Comparison of ENCODE assay signal across 18 cellular contexts in genomic region chr6:87543836-87544735, GRCh38. TPM values are rescaled to one million over a fixed set of nuclear protein-coding genes. Genes with fewer than 3 reads are reported as not detected.
A peak's percentile ranks its signal among the peaks of the same experiment; 100 is the strongest.
DNase-seq lines count a peak whose midpoint lies in the region; ATAC-seq, FAIRE-seq and TF ChIP-seq lines count a peak whose summit lies in the region.
"Had no signal": no experiment of that assay in that cellular context is flagged by ENCODE, and none has a peak within 500 bp of the region (broad histone marks: within the 10 kb centered on the region; RNA-seq: fewer than 3 reads in every experiment).

No MANE protein-coding gene starts in this region.

- intact Hi-C loops in activated CD4-positive, alpha-beta memory T cell treated with anti-CD3 and anti-CD28 coated beads for 36 hours (cut with micrococcal nuclease), result no loop called here
- intact Hi-C loops in left cardiac atrium (cut with DNase I), result no loop called here

- peak overlapping the region; percentile 28; the same call in 1 of the 2 replicates for H3K9ac ChIP-seq in MM.1S (ENCODE audit: low read length)

- no peaks in the 10 kb centered on the region for H4K20me1 ChIP-seq in MM.1S (ENCODE audit: insufficient read depth, low read length)

- peaks cover 20% of the 10 kb centered on the region for H3F3A ChIP-seq in MM.1S (ENCODE audit: insufficient read depth, low read length)

- H3K9me2 ChIP-seq in MM.1S (replicated peaks; ENCODE audit: insufficient read depth, low read length), result no peaks in the 10 kb centered on the region

- no peak for DNase-seq in activated CD4-positive, alpha-beta memory T cell treated with anti-CD3 and anti-CD28 coated beads, Interleukin-2, amount 10 ng/mL, durations not matched to agents 7 days and 5 days
- DNase-seq in activated CD4-positive, alpha-beta memory T cell treated with anti-CD3 and anti-CD28 coated beads for 36 hours, result no peak
- DNase-seq in MM.1S, result peak; percentile 49
- peak; percentile 8 for DNase-seq in kidney tubule cell (ENCODE audit: low spot score)
- peak; percentile 17 for DNase-seq in small intestine
- DNase-seq in activated CD4-positive, alpha-beta T cell treated with anti-CD3 and anti-CD28 coated beads, Interleukin-2, amount 50 U/mL, for 1 hour, result no peak
- DNase-seq in left cardiac atrium, result no peak
- DNase-seq: 8988T, C1 segment of cervical spinal cord, GOT3, NCI-H1436 treated with DMSO at 0.1 percent for 48 hours, NCI-H2081, NCI-H226, NCI-H69, SHP77 had no signal

- peaks cover 37% of the 10 kb centered on the region for H3K4me1 ChIP-seq in MM.1S (ENCODE audit: low read length)
- H3K4me1 ChIP-seq in small intestine (ENCODE audit: control insufficient read depth in 2 of 2, insufficient read depth in 1 of 2, low read depth in 1 of 2, low read length in 1 of 2), result no peaks in the 10 kb centered on the region

- ATAC-seq in HG02571 (IDR thresholded peaks at IDR 0.05; ENCODE audit: unreplicated experiment) (no peak), left cardiac atrium (no peak)

- H3K9me3 ChIP-seq in MM.1S (replicated peaks; ENCODE audit: insufficient read depth, low read length) (no peaks in the 10 kb centered on the region), small intestine (ENCODE audit: control insufficient read depth, low read depth) (no peaks in the 10 kb centered on the region)

- TF ChIP-seq CTCF in MM.1S (IDR thresholded peaks at IDR 0.05; ENCODE audit: low read length), result no peak

- H3K79me2 ChIP-seq in MM.1S (ENCODE audit: low read length), result no peaks in the 10 kb centered on the region

- peak overlapping the region; percentile 3; the same call in 1 of the 2 replicates for H2AFZ ChIP-seq in MM.1S (ENCODE audit: low read length)

- H3K36me3 Mint-ChIP-seq in activated CD4-positive, alpha-beta memory T cell treated with anti-CD3 and anti-CD28 coated beads, Interleukin-2, amount 10 ng/mL, durations not matched to agents 7 days and 5 days (ENCODE audit: low read depth), result peaks cover 66% of the 10 kb centered on the region
- peaks cover 42% of the 10 kb centered on the region for H3K36me3 Mint-ChIP-seq in activated CD4-positive, alpha-beta memory T cell treated with anti-CD3 and anti-CD28 coated beads for 36 hours

- WGBS in small intestine, 3 donors, result 88 to 93% (median 91%) methylated on average over 4 of the region's 4 CpGs

- FAIRE-seq in small intestine (lab: Jason Lieb, UNC), result no peak
- FAIRE-seq: RCC 7860 had no signal

- H3K4me3 ChIP-seq in MM.1S (ENCODE audit: low read length) (peak overlapping the region; percentile 19; the same call in 1 of the 2 replicates), small intestine (ENCODE audit: low read depth in 1 of 2, low read length in 2 of 2) (no peak overlapping the region)

- POLR2A ChIA-PET in activated CD4-positive, alpha-beta memory T cell treated with anti-CD3 and anti-CD28 coated beads, Interleukin-2, amount 10 ng/mL, durations not matched to agents 7 days and 5 days (lab: Charles Lee), result no interaction called here
- POLR2A ChIA-PET in activated CD4-positive, alpha-beta memory T cell treated with anti-CD3 and anti-CD28 coated beads for 36 hours (lab: Charles Lee), result no interaction called here

- H3K4me3 Mint-ChIP-seq in activated CD4-positive, alpha-beta memory T cell treated with anti-CD3 and anti-CD28 coated beads, Interleukin-2, amount 10 ng/mL, durations not matched to agents 7 days and 5 days, result no peak overlapping the region
- H3K4me3 Mint-ChIP-seq in activated CD4-positive, alpha-beta memory T cell treated with anti-CD3 and anti-CD28 coated beads for 36 hours, result no peak overlapping the region
- H3K4me3 Mint-ChIP-seq: IgD-negative memory B cell had no signal

- no peaks in the 10 kb centered on the region for H3K27me3 Mint-ChIP-seq in activated CD4-positive, alpha-beta memory T cell treated with anti-CD3 and anti-CD28 coated beads, Interleukin-2, amount 10 ng/mL, durations not matched to agents 7 days and 5 days
- no peaks in the 10 kb centered on the region for H3K27me3 Mint-ChIP-seq in activated CD4-positive, alpha-beta memory T cell treated with anti-CD3 and anti-CD28 coated beads for 36 hours
- H3K27me3 Mint-ChIP-seq: IgD-negative memory B cell had no signal

- H3K9me3 Mint-ChIP-seq in activated CD4-positive, alpha-beta memory T cell treated with anti-CD3 and anti-CD28 coated beads, Interleukin-2, amount 10 ng/mL, durations not matched to agents 7 days and 5 days, result peaks cover 11% of the 10 kb centered on the region
- peaks cover 10% of the 10 kb centered on the region for H3K9me3 Mint-ChIP-seq in activated CD4-positive, alpha-beta memory T cell treated with anti-CD3 and anti-CD28 coated beads for 36 hours

- H3K4me1 Mint-ChIP-seq in activated CD4-positive, alpha-beta memory T cell treated with anti-CD3 and anti-CD28 coated beads, Interleukin-2, amount 10 ng/mL, durations not matched to agents 7 days and 5 days, result peaks cover 3% of the 10 kb centered on the region
- H3K4me1 Mint-ChIP-seq in activated CD4-positive, alpha-beta memory T cell treated with anti-CD3 and anti-CD28 coated beads for 36 hours (ENCODE audit: low read depth), result no peaks in the 10 kb centered on the region

- no peaks in the 10 kb centered on the region for H3K27me3 ChIP-seq in MM.1S (replicated peaks; ENCODE audit: insufficient read depth, low read length)
- no peaks in the 10 kb centered on the region for H3K27me3 ChIP-seq in small intestine (ENCODE audit: control insufficient read depth in 2 of 2, insufficient read depth in 2 of 2, low read length in 2 of 2)

- H3K27ac Mint-ChIP-seq in activated CD4-positive, alpha-beta memory T cell treated with anti-CD3 and anti-CD28 coated beads, Interleukin-2, amount 10 ng/mL, durations not matched to agents 7 days and 5 days, result peak overlapping the region; percentile 22
- H3K27ac Mint-ChIP-seq in activated CD4-positive, alpha-beta memory T cell treated with anti-CD3 and anti-CD28 coated beads for 36 hours, result no peak overlapping the region
- H3K27ac Mint-ChIP-seq: IgD-negative memory B cell had no signal

- H3K4me2 ChIP-seq in MM.1S (ENCODE audit: low read depth, low read length), result peak overlapping the region; percentile 47

- peaks cover 9% of the 10 kb centered on the region; the same call in 1 of the 2 replicates for H3K36me3 ChIP-seq in MM.1S (replicated peaks; ENCODE audit: insufficient read depth, low read length)
- peaks cover 6 to 14% of the 10 kb centered on the region in 2 donors for H3K36me3 ChIP-seq in small intestine (ENCODE audit: control insufficient read depth in 2 of 2, insufficient read depth in 2 of 2, low read length in 2 of 2)

- CTCF ChIA-PET in activated CD4-positive, alpha-beta memory T cell treated with anti-CD3 and anti-CD28 coated beads, Interleukin-2, amount 10 ng/mL, durations not matched to agents 7 days and 5 days (lab: Charles Lee), result no interaction called here
- CTCF ChIA-PET in activated CD4-positive, alpha-beta memory T cell treated with anti-CD3 and anti-CD28 coated beads for 36 hours (lab: Charles Lee), result no interaction called here

- peak overlapping the region; percentile 86 for H3K27ac ChIP-seq in MM.1S (ENCODE audit: low read length)
- no peak overlapping the region for H3K27ac ChIP-seq in small intestine (ENCODE audit: low read depth in 1 of 2, low read length in 1 of 2)

RNA-seq across cellular contexts. Expression of gene RARS2, which starts 45.7 kb away (rescaled TPM):
- total RNA-seq in activated CD4-positive, alpha-beta memory T cell treated with anti-CD3 and anti-CD28 coated beads, Interleukin-2, amount 10 ng/mL, durations not matched to agents 7 days and 5 days, result 10 to 100 TPM; 23.2 to 24.3 TPM
- total RNA-seq in activated CD4-positive, alpha-beta memory T cell treated with anti-CD3 and anti-CD28 coated beads for 36 hours, result 10 to 100 TPM; 20.0 to 20.8 TPM
- 10 to 100 TPM; 23.0 to 26.4 (median 25.4) TPM for polyA plus RNA-seq in small intestine
- total RNA-seq in left cardiac atrium, result 10 to 100 TPM; 19.0 to 27.9 TPM

RNA-seq across cellular contexts. Expression of gene ORC3, which starts 45.8 kb away (rescaled TPM):
- 10 to 100 TPM; 24.1 to 24.5 TPM for total RNA-seq in activated CD4-positive, alpha-beta memory T cell treated with anti-CD3 and anti-CD28 coated beads, Interleukin-2, amount 10 ng/mL, durations not matched to agents 7 days and 5 days
- 10 to 100 TPM; 35.0 to 38.7 TPM for total RNA-seq in activated CD4-positive, alpha-beta memory T cell treated with anti-CD3 and anti-CD28 coated beads for 36 hours
- polyA plus RNA-seq in small intestine, result 10 to 100 TPM in 2 of 3 donors, 1 to 10 TPM in 1; 9.5 to 22.8 (median 12.9) TPM
- total RNA-seq in left cardiac atrium, result 10 to 100 TPM; 18.5 to 21.2 TPM

Comparison
In these comparisons a context has a peak if more than half of its experiments do, and no peak if none do; other contexts are left out.
1. DNase-seq: peak in MM.1S (single experiment), kidney tubule cell (single experiment) and small intestine (single experiment); none in activated CD4-positive, alpha-beta memory T cell treated with anti-CD3 and anti-CD28 coated beads, Interleukin-2, amount 10 ng/mL, durations not matched to agents 7 days and 5 days (single experiment), activated CD4-positive, alpha-beta memory T cell treated with anti-CD3 and anti-CD28 coated beads for 36 hours (single experiment), activated CD4-positive, alpha-beta T cell treated with anti-CD3 and anti-CD28 coated beads, Interleukin-2, amount 50 U/mL, for 1 hour (single experiment) and left cardiac atrium (single experiment).